In the genomic region with DNA sequence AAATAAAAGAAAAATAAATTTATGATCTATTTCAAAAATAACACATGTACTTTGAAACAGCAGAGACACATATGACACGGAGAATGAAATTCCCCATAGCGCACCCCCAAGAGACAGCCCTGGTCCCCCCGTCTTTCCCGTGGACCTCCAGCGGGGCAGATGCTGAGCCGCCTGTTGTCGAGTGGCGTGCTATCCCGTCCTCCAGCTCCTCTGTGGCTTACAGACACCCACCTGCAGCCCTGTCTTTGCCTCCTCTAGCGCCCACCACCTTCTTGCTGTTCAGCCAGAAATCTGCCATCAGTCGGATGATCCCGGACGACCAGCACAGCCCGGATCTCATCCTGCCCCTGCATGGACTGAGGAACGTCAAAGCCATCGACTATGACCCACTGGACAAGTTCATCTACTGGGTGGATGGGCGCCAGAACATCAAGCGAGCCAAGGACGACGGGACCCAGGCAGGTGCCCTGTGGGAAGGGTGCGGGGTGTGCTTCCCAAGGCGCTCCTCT, we compare ENCODE assay signal across 16 cellular contexts. TPM values are rescaled to one million over a fixed set of nuclear protein-coding genes. Genes with fewer than 3 reads are reported as not detected.
DNase-seq lines count a peak whose midpoint lies in the region; ATAC-seq, FAIRE-seq and TF ChIP-seq lines count a peak whose summit lies in the region.
"Had no signal": no experiment of that assay in that cellular context is flagged by ENCODE, and none has a peak within 500 bp of the region (broad histone marks: within the 10 kb centered on the region; RNA-seq: fewer than 3 reads in every experiment).

No MANE protein-coding gene starts in this region.

- H3K36me3 ChIP-seq in OCI-LY3 (replicated peaks; ENCODE audit: low read depth, low read length), result peaks cover 62% of the 10 kb centered on the region
- H3K36me3 ChIP-seq in HepG2 (replicated peaks in 1 of 2; ENCODE audit: control insufficient read depth in 1 of 2, insufficient read depth in 2 of 2, low read length in 2 of 2), result peaks cover 44 to 73% of the 10 kb centered on the region in 2 experiments
- peaks cover 22% of the 10 kb centered on the region for H3K36me3 ChIP-seq in osteoblast (ENCODE audit: insufficient read depth, low read length)
- peaks cover 37 to 95% (median 80%) of the 10 kb centered on the region in 4 donors for H3K36me3 ChIP-seq in esophagus muscularis mucosa

- no peak overlapping the region for H3K4me3 Mint-ChIP-seq in immature natural killer cell
- H3K4me3 Mint-ChIP-seq: CD4-positive, CD25-positive, alpha-beta regulatory T cell; CD8-positive, alpha-beta T cell had no signal

- H3K9ac ChIP-seq in OCI-LY3 (ENCODE audit: low read length) (no peak overlapping the region), HepG2 (ENCODE audit: insufficient read depth, low read depth, low read length) (no peak overlapping the region)

- no peak for TF ChIP-seq CTCF in OCI-LY3 (IDR thresholded peaks at IDR 0.05; ENCODE audit: low read depth, low read length)
- no peak for TF ChIP-seq CTCF in HepG2 (CRISPR knock-in tag; IDR thresholded peaks at IDR 0.05)
- TF ChIP-seq CTCF in osteoblast (IDR thresholded peaks at IDR 0.05; ENCODE audit: extremely low read depth, low read depth, low read length), result no peak
- no peak for TF ChIP-seq CTCF in esophagus muscularis mucosa (IDR thresholded peaks at IDR 0.05)

- no peak for TF ChIP-seq RAD21 in HepG2 (CRISPR knock-in tag; IDR thresholded peaks at IDR 0.05)

- no peaks in the 10 kb centered on the region for H3K9me3 ChIP-seq in OCI-LY3 (ENCODE audit: insufficient read depth, low read length)
- H3K9me3 ChIP-seq in HepG2 (ENCODE audit: low read length), result no peaks in the 10 kb centered on the region
- no peaks in the 10 kb centered on the region for H3K9me3 ChIP-seq in osteoblast (ENCODE audit: low read depth, low read length)
- no peaks in the 10 kb centered on the region for H3K9me3 ChIP-seq in esophagus muscularis mucosa
- H3K9me3 ChIP-seq: Caco-2 had no signal

- DNase-seq in HepG2 (ENCODE audit: low spot score), result no peak
- peak; percentile 53 for DNase-seq in osteoblast (ENCODE audit: insufficient read length, low spot score, missing footprints)
- no peak for DNase-seq in immature natural killer cell
- DNase-seq in hippocampal formation (lab: John Stamatoyannopoulos, UW), result no peak
- DNase-seq in esophagus muscularis mucosa (ENCODE audit: extremely low spot score), result no peak
- DNase-seq: Caco-2; CD4-positive, CD25-positive, alpha-beta regulatory T cell; CD8-positive, alpha-beta T cell; DMS153; DND-41; GOT3; HCEC 1CT had no signal

- H3K4me1 Mint-ChIP-seq in immature natural killer cell, result no peaks in the 10 kb centered on the region

- H3K4me2 ChIP-seq in OCI-LY3 (ENCODE audit: low read length), result peak overlapping the region; percentile 99
- no peak overlapping the region for H3K4me2 ChIP-seq in HepG2 (ENCODE audit: low read depth, low read length)
- no peak overlapping the region for H3K4me2 ChIP-seq in osteoblast (ENCODE audit: insufficient read depth, low read length)

- peaks cover 2% of the 10 kb centered on the region; the same call in 1 of the 2 replicates for H4K20me1 ChIP-seq in OCI-LY3 (ENCODE audit: insufficient read depth, low read length)
- peaks cover 7% of the 10 kb centered on the region; the same call in 1 of the 2 replicates for H4K20me1 ChIP-seq in HepG2 (ENCODE audit: insufficient read depth, low read length)
- peaks cover under 1% of the 10 kb centered on the region for H4K20me1 ChIP-seq in osteoblast (ENCODE audit: insufficient read depth, low read length)

- TF ChIP-seq EP300 in HepG2 (IDR thresholded peaks at IDR 0.05; ENCODE audit: low read depth in 2 of 2, low read length in 2 of 2) (no peak), HepG2 (CRISPR knock-in tag; IDR thresholded peaks at IDR 0.05; ENCODE audit: borderline replicate concordance) (no peak), esophagus muscularis mucosa (IDR thresholded peaks at IDR 0.05) (no peak)

- no peak for ATAC-seq in HepG2
- ATAC-seq: CD8-positive, alpha-beta T cell had no signal

- H3K4me1 ChIP-seq in OCI-LY3 (ENCODE audit: low read length) (peaks cover 57% of the 10 kb centered on the region), HepG2 (ENCODE audit: insufficient read depth, low read length) (no peaks in the 10 kb centered on the region; the same call in 1 of the 2 replicates), osteoblast (ENCODE audit: insufficient read depth, low read length) (no peaks in the 10 kb centered on the region), esophagus muscularis mucosa (peaks cover 0 to 27% (median 21%) of the 10 kb centered on the region in 4 donors)
- H3K4me1 ChIP-seq: Caco-2 had no signal

- in situ Hi-C loops in HepG2 (cut with HindIII; ENCODE audit: extremely low pct_ligation_motif_present, low pct_unique_long_range_greater_than_20kb), result no loop called here

- H3K27ac Mint-ChIP-seq in immature natural killer cell, result peak overlapping the region in 1 of 6 donors; percentile 53
- H3K27ac Mint-ChIP-seq: CD4-positive, CD25-positive, alpha-beta regulatory T cell; CD8-positive, alpha-beta T cell had no signal

- H3K4me3 ChIP-seq in OCI-LY3 (ENCODE audit: low read length), result peak overlapping the region; percentile 72; the same call in 1 of the 2 replicates
- H3K4me3 ChIP-seq in HepG2 (replicated peaks in 1 of 3; ENCODE audit: insufficient read depth in 1 of 3, low read depth in 2 of 3, low read length in 3 of 3), result no peak overlapping the region
- H3K4me3 ChIP-seq in osteoblast (ENCODE audit: insufficient read depth, low read length), result no peak overlapping the region
- H3K4me3 ChIP-seq in esophagus muscularis mucosa, result no peak overlapping the region

- H3K27ac ChIP-seq in OCI-LY3 (ENCODE audit: low read length) (peak overlapping the region; percentile 76; the same call in 1 of the 2 replicates), HepG2 (ENCODE audit: extremely low read length, insufficient read depth, low read length) (no peak overlapping the region), osteoblast (ENCODE audit: low read depth, low read length) (no peak overlapping the region), esophagus muscularis mucosa (replicated peaks in 1 of 4) (no peak overlapping the region)
- H3K27ac ChIP-seq: C4-2B had no signal

- WGBS in HepG2 (ENCODE audit: low lambda C conversion rate), result 96% methylated on average over 22 of the region's 22 CpGs
- WGBS in esophagus muscularis mucosa, result 91% methylated on average over 22 of the region's 22 CpGs

- no peak for FAIRE-seq in HepG2 (lab: Jason Lieb, UNC)
- FAIRE-seq: G401.6, H54 had no signal

- H2AFZ ChIP-seq in OCI-LY3 (ENCODE audit: low read depth, low read length) (no peak overlapping the region), HepG2 (ENCODE audit: low read length) (no peak overlapping the region), osteoblast (ENCODE audit: low read length) (no peak overlapping the region)

- H3K79me2 ChIP-seq in OCI-LY3 (ENCODE audit: low read length), result peaks cover 6% of the 10 kb centered on the region; the same call in 1 of the 2 replicates
- H3K79me2 ChIP-seq in HepG2 (ENCODE audit: insufficient read depth, low read length), result peaks cover 4% of the 10 kb centered on the region
- H3K79me2 ChIP-seq in osteoblast (ENCODE audit: insufficient read depth, low read length), result no peaks in the 10 kb centered on the region

- no peaks in the 10 kb centered on the region for H3K9me3 Mint-ChIP-seq in immature natural killer cell
- H3K9me3 Mint-ChIP-seq: CD8-positive, alpha-beta T cell had no signal

- H3K27me3 Mint-ChIP-seq in immature natural killer cell (ENCODE audit: low read depth in 3 of 3), result peaks cover 0 to 4% (median 1%) of the 10 kb centered on the region in 3 donors
- H3K27me3 Mint-ChIP-seq: CD4-positive, CD25-positive, alpha-beta regulatory T cell had no signal

- no peaks in the 10 kb centered on the region for H3K27me3 ChIP-seq in OCI-LY3 (ENCODE audit: low read depth, low read length)
- no peaks in the 10 kb centered on the region for H3K27me3 ChIP-seq in HepG2 (ENCODE audit: control insufficient read depth in 1 of 2, insufficient read depth in 2 of 2, low read length in 2 of 2)
- H3K27me3 ChIP-seq in osteoblast (ENCODE audit: insufficient read depth, low read length), result no peaks in the 10 kb centered on the region
- no peaks in the 10 kb centered on the region for H3K27me3 ChIP-seq in esophagus muscularis mucosa

- CTCF ChIA-PET in HepG2 (lab: Yijun Ruan, JAX; ENCODE audit: low intra/inter-chr PET ratio, low total read pairs), result no interaction called here

- intact Hi-C loops in HepG2 (cut with micrococcal nuclease; ENCODE audit: unreplicated experiment), result no loop called here
- intact Hi-C loops in esophagus muscularis mucosa (cut with DNase I), result no loop called here

- POLR2A ChIA-PET in HepG2 (lab: Yijun Ruan, JAX), result no interaction called here

- TF ChIP-seq POLR2A in HepG2 (IDR thresholded peaks at IDR 0.05; ENCODE audit: insufficient read depth in 1 of 2, low read depth in 2 of 2, low read length in 2 of 2) (no peak), esophagus muscularis mucosa (IDR thresholded peaks at IDR 0.05; ENCODE audit: low read depth) (no peak)

- H3K36me3 Mint-ChIP-seq in immature natural killer cell, result no peaks in the 10 kb centered on the region

- BruUV-seq in HepG2 (replicated peaks; lab: Mats Ljungman, UMichigan), result no TSS peak

RNA-seq across cellular contexts. Expression of a gene that starts 44.4 kb away (rescaled TPM):
- total RNA-seq in HepG2 (2016; rRNA removed; fragmentation: Illumina TruSeq; extraction: Trizol) (83.4 and 116 TPM in 2 replicates), osteoblast (131 and 151 TPM in 2 replicates), esophagus muscularis mucosa (100 to 1,000 TPM; 106 to 132 (median 116) TPM)
- 49.8 and 56.0 TPM in 2 replicates for total RNA-seq in HepG2 (2016; cell fraction: cytosol; rRNA removed; fragmentation: Illumina TruSeq; extraction: Trizol; ENCODE audit: low read depth)
- total RNA-seq in HepG2 (2016; cell fraction: insoluble cytoplasmic fraction; rRNA removed; fragmentation: Illumina TruSeq; extraction: Trizol), result 85.1 and 111 TPM in 2 replicates
- 37.5 and 46.3 TPM in 2 replicates for total RNA-seq in HepG2 (2016; cell fraction: membrane; rRNA removed; fragmentation: Illumina TruSeq; extraction: Trizol)
- total RNA-seq in HepG2 (2016; cell fraction: nucleus; rRNA removed; fragmentation: Illumina TruSeq; extraction: Trizol), result 111 and 115 TPM in 2 replicates
- polyA plus RNA-seq in HepG2 (2011; rRNA removed) (30.9 and 41.2 TPM in 2 replicates), immature natural killer cell (10 to 100 TPM; 18.2 to 48.4 (median 29.8) TPM)
- 18.1 and 20.9 TPM in 2 replicates for polyA plus RNA-seq in HepG2 (2011; cell fraction: cytosol; rRNA removed)
- polyA plus RNA-seq in HepG2 (2011; cell fraction: nucleus; rRNA removed), result 63.6 and 74.5 TPM in 2 replicates
- polyA plus RNA-seq in HepG2 (2012), result 32.1 and 33.2 TPM in 2 replicates
- 1.3 and 1.9 TPM in 2 replicates for polyA plus RNA-seq in HepG2 (2016; cell fraction: cytosol; fragmentation: Illumina TruSeq; extraction: Trizol; ENCODE audit: low read depth)
- polyA plus RNA-seq in HepG2 (2016; cell fraction: insoluble cytoplasmic fraction; fragmentation: Illumina TruSeq; extraction: Trizol; ENCODE audit: low read depth), result 58.4 and 61.6 TPM in 2 replicates
- 5.5 and 6.1 TPM in 2 replicates for polyA plus RNA-seq in HepG2 (2016; cell fraction: membrane; fragmentation: Illumina TruSeq; extraction: Trizol; ENCODE audit: low read depth)
- 79.2 and 84.2 TPM in 2 replicates for polyA plus RNA-seq in HepG2 (2016; cell fraction: nucleus; fragmentation: Illumina TruSeq; extraction: Trizol; ENCODE audit: insufficient read depth, low read depth)
- polyA minus RNA-seq in HepG2 (2011; rRNA and poly(A)+ RNA removed; ENCODE audit: low replicate concordance), result 80.8 and 126 TPM in 2 replicates
- 50.9 and 56.9 TPM in 2 replicates for polyA minus RNA-seq in HepG2 (2011; cell fraction: cytosol; rRNA and poly(A)+ RNA removed)
- polyA minus RNA-seq in HepG2 (2011; cell fraction: nucleus; rRNA and poly(A)+ RNA removed), result 188 and 194 TPM in 2 replicates
